In the genomic region with DNA sequence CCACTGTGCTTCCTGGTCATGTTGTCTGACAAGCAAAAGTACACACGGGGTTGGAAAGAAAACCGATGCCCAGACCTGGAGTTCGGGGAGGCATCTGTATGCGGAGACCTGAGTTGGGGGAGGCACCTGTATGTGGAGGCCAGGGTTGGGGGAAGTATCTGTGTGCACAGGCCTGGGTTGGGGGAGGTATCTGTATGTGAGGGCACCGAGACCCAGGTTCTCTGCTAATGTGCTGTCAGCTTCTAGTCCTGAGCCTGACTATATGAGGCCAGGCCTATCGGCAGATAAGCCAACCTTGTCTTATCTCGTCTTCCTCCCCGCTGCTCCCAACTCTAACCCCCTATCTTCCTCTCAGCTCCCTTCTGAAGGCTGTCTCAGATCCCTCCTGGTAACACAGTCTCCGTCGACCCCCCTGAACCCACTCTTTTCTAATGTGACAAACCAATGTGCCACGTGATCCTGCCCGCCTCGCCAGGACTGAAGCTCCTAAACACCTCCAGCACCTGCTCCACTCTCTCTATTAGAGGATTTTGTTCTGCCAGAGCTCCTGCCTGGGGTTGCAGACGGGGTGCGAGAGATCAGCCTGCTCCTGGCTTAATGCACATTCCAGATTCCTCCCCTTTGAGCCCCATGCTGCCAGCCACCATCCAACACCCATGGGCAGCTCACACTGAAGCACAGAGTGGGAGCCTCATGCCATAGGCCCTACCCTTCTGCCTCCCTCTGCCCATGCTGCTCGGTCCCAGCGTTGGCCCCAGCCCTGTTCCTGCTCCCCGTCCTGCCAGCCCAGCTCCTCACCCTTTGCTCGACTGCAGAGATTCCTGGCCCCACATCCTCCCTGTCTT, we compare ENCODE assay signal across 18 cellular contexts.
A peak's percentile ranks its signal among the peaks of the same experiment; 100 is the strongest.
DNase-seq lines count a peak whose midpoint lies in the region; ATAC-seq and TF ChIP-seq lines count a peak whose summit lies in the region.
"Had no signal": no experiment of that assay in that cellular context is flagged by ENCODE, and none has a peak within 500 bp of the region (broad histone marks: within the 10 kb centered on the region; RNA-seq: fewer than 3 reads in every experiment).

No MANE protein-coding gene starts in this region.

- no peaks in the 10 kb centered on the region for H3K9me3 Mint-ChIP-seq in activated naive CD4-positive, alpha-beta T cell treated with anti-CD3 and anti-CD28 coated beads, Interleukin-2, amount 50 U/mL, for 72 hours
- H3K9me3 Mint-ChIP-seq: CD4-positive, alpha-beta memory T cell; HFFc6 had no signal

- no peak overlapping the region for H2AFZ ChIP-seq in neuronal stem cell (ENCODE audit: low read length)
- H2AFZ ChIP-seq: GM23338 had no signal

- H3K79me1 ChIP-seq in neuronal stem cell (ENCODE audit: low read depth, low read length): no peaks in the 10 kb centered on the region

- H3K4me2 ChIP-seq in neuronal stem cell (ENCODE audit: insufficient read depth, low read length, poor library complexity, severe bottlenecking): no peak overlapping the region
- H3K4me2 ChIP-seq: BLaER1, GM23338 had no signal

- H3K9ac ChIP-seq in neuronal stem cell (ENCODE audit: low read depth, low read length, poor library complexity): no peak overlapping the region
- H3K9ac ChIP-seq: BLaER1 had no signal

- H3K4me1 ChIP-seq in right atrium auricular region (no peaks in the 10 kb centered on the region), neuronal stem cell (ENCODE audit: control insufficient read depth in 2 of 2, insufficient read depth in 1 of 2, low read depth in 1 of 2, low read length in 2 of 2) (no peaks in the 10 kb centered on the region), upper lobe of left lung (no peaks in the 10 kb centered on the region)

- no peak overlapping the region for H4K8ac ChIP-seq in neuronal stem cell (ENCODE audit: low read depth, low read length)

- H3K14ac ChIP-seq in neuronal stem cell (ENCODE audit: low read length): peak overlapping the region; percentile 83

- H3K36me3 Mint-ChIP-seq in activated naive CD4-positive, alpha-beta T cell treated with anti-CD3 and anti-CD28 coated beads, Interleukin-2, amount 50 U/mL, for 72 hours: no peaks in the 10 kb centered on the region
- H3K36me3 Mint-ChIP-seq: CD14-positive monocyte; CD4-positive, alpha-beta memory T cell had no signal

- H3K4ac ChIP-seq in neuronal stem cell (ENCODE audit: low read length): peak overlapping the region; percentile 67

- TF ChIP-seq CTCF in right atrium auricular region (IDR thresholded peaks at IDR 0.05) (no peak), upper lobe of left lung (IDR thresholded peaks at IDR 0.05) (no peak)

- H3K27me3 ChIP-seq in right atrium auricular region (no peaks in the 10 kb centered on the region), neuronal stem cell (ENCODE audit: control insufficient read depth in 3 of 3, insufficient read depth in 3 of 3, low read depth in 1 of 3, low read length in 3 of 3) (peaks cover 0 to 8% (median 0%) of the 10 kb centered on the region in 3 experiments), upper lobe of left lung (no peaks in the 10 kb centered on the region)
- H3K27me3 ChIP-seq: BLaER1 had no signal

- ATAC-seq in left cardiac atrium (no peak), upper lobe of left lung (ENCODE audit: low FRiP score in 2 of 2) (peak; percentile 25 to 30), HG03571 (IDR thresholded peaks at IDR 0.05; ENCODE audit: unreplicated experiment) (no peak)
- no peak for ATAC-seq in activated naive CD4-positive, alpha-beta T cell treated with anti-CD3 and anti-CD28 coated beads, Interleukin-2, amount 50 U/mL, for 72 hours
- ATAC-seq: GM23338, HCT116 had no signal

- H3K4me3 ChIP-seq in right atrium auricular region (no peak overlapping the region), neuronal stem cell (ENCODE audit: low read length in 2 of 2) (no peak overlapping the region), upper lobe of left lung (no peak overlapping the region)
- H3K4me3 ChIP-seq: BLaER1, GM23338 had no signal

- H3K36me3 ChIP-seq in right atrium auricular region (no peaks in the 10 kb centered on the region), neuronal stem cell (replicated peaks in 1 of 2; ENCODE audit: control insufficient read depth in 2 of 2, insufficient read depth in 2 of 2, low read length in 2 of 2) (no peaks in the 10 kb centered on the region), upper lobe of left lung (no peaks in the 10 kb centered on the region)
- H3K36me3 ChIP-seq: BLaER1 had no signal

- H3K23ac ChIP-seq in neuronal stem cell (ENCODE audit: low read depth, low read length, poor library complexity): peak overlapping the region; percentile 18

- H3K27ac ChIP-seq in right atrium auricular region: no peak overlapping the region
- H3K27ac ChIP-seq in neuronal stem cell (replicated peaks; ENCODE audit: low read length): no peak overlapping the region
- H3K27ac ChIP-seq in upper lobe of left lung: no peak overlapping the region
- H3K27ac ChIP-seq: BLaER1 had no signal

- peak; percentile 52 for DNase-seq in right atrium auricular region (ENCODE audit: low spot score)
- DNase-seq in left cardiac atrium: no peak
- peak; percentile 36 for DNase-seq in ecto neural progenitor cell (ENCODE audit: low spot score)
- DNase-seq in neuronal stem cell (ENCODE audit: low spot score): no peak
- DNase-seq in upper lobe of left lung: peak in 1 of 2 donors; percentile 33
- no peak for DNase-seq in iPS-NIHi11 (ENCODE audit: low spot score)
- no peak for DNase-seq in activated naive CD4-positive, alpha-beta T cell treated with anti-CD3 and anti-CD28 coated beads, Interleukin-2, amount 50 U/mL, for 72 hours (ENCODE audit: low spot score in 2 of 2)
- DNase-seq: 8988T; CD4-positive, alpha-beta memory T cell; DMS153; DMS79; GDM1; HFFc6 had no signal

- H2BK12ac ChIP-seq in neuronal stem cell (ENCODE audit: low read length): no peak overlapping the region

- H2AK5ac ChIP-seq in neuronal stem cell (ENCODE audit: low read depth, low read length): peak overlapping the region; percentile 30

- intact Hi-C loops in left cardiac atrium (cut with DNase I): loop anchor here in 1 of 2 donors (10.0 kb wide), 1 partner anchor 605 kb away; no protein-coding TSS in a partner anchor

- H3K9me3 ChIP-seq in right atrium auricular region: no peaks in the 10 kb centered on the region
- peaks cover 0 to 4% of the 10 kb centered on the region in 2 donors for H3K9me3 ChIP-seq in neuronal stem cell (replicated peaks in 1 of 2; ENCODE audit: control insufficient read depth in 2 of 2, insufficient read depth in 1 of 2, low read depth in 1 of 2, low read length in 2 of 2)
- no peaks in the 10 kb centered on the region for H3K9me3 ChIP-seq in upper lobe of left lung
- H3K9me3 ChIP-seq: BLaER1 had no signal

- TF ChIP-seq EP300 in upper lobe of left lung (IDR thresholded peaks at IDR 0.05): no peak

- no peak overlapping the region for H3K27ac Mint-ChIP-seq in activated naive CD4-positive, alpha-beta T cell treated with anti-CD3 and anti-CD28 coated beads, Interleukin-2, amount 50 U/mL, for 72 hours
- H3K27ac Mint-ChIP-seq: CD14-positive monocyte; CD4-positive, alpha-beta memory T cell; GM23338; HFFc6 had no signal

- no peak overlapping the region for H2BK15ac ChIP-seq in neuronal stem cell (ENCODE audit: low read length)

- peak overlapping the region; percentile 56 for H4K91ac ChIP-seq in neuronal stem cell (ENCODE audit: low read depth, low read length, poor library complexity)

- WGBS in neuronal stem cell (ENCODE audit: extremely low coverage in 2 of 2, insufficient read length in 2 of 2, insufficient replicate concordance in 1 of 2), 2 donors: no CpG with 5 or more reads among the region's 19 CpGs
- WGBS in upper lobe of left lung, 2 donors: 95 to 96% methylated on average over 19 of the region's 19 CpGs

- no peak overlapping the region for H2BK5ac ChIP-seq in neuronal stem cell (ENCODE audit: low read length)

- H2BK120ac ChIP-seq in neuronal stem cell (ENCODE audit: low read depth, low read length): no peak overlapping the region

- peak overlapping the region; percentile 23 for H3K18ac ChIP-seq in neuronal stem cell (ENCODE audit: low read length)

- no peak for TF ChIP-seq POLR2A in upper lobe of left lung (IDR thresholded peaks at IDR 0.05)

Comparison
In these comparisons a context has a peak if more than half of its experiments do, and no peak if none do; other contexts are left out.
1. DNase-seq: peak in right atrium auricular region (single experiment) and ecto neural progenitor cell (single experiment); none in left cardiac atrium (single experiment), neuronal stem cell (single experiment), iPS-NIHi11 (single experiment) and activated naive CD4-positive, alpha-beta T cell treated with anti-CD3 and anti-CD28 coated beads, Interleukin-2, amount 50 U/mL, for 72 hours (0 of 2).
2. ATAC-seq: peak in upper lobe of left lung (2 of 2); none in left cardiac atrium (0 of 2), HG03571 (single experiment) and activated naive CD4-positive, alpha-beta T cell treated with anti-CD3 and anti-CD28 coated beads, Interleukin-2, amount 50 U/mL, for 72 hours (0 of 2).